6 cellular contexts compared by ENCODE assay signal in genomic region chr19:14091885-14092462, GRCh38. TPM values are rescaled to one million over a fixed set of nuclear protein-coding genes. Genes with fewer than 3 reads are reported as not detected.
DNase-seq lines count a peak whose midpoint lies in the region; ATAC-seq lines count a peak whose summit lies in the region.

No MANE protein-coding gene starts in this region.

- peaks cover 22% of the 10 kb centered on the region for H3K36me3 Mint-ChIP-seq in stimulated activated memory B cell treated with anti-CD40 and anti-IgM and Interleukin-4, amounts not matched to agents 10 μg/mL and 1 μg/mL and 100 μg/mL, for 72 hours

- H3K4me3 ChIP-seq in NT2/D1 (ENCODE audit: insufficient read length, low read depth): peak overlapping the region; percentile 54

- peak overlapping the region; percentile 99 for H3K4me3 Mint-ChIP-seq in stimulated activated memory B cell treated with anti-CD40 and anti-IgM and Interleukin-4, amounts not matched to agents 10 μg/mL and 1 μg/mL and 100 μg/mL, for 72 hours

- H3K9me3 Mint-ChIP-seq in stimulated activated memory B cell treated with anti-CD40 and anti-IgM and Interleukin-4, amounts not matched to agents 10 μg/mL and 1 μg/mL and 100 μg/mL, for 72 hours: peaks cover 3% of the 10 kb centered on the region

- peak overlapping the region; percentile 81 for H3K9ac ChIP-seq in NT2/D1 (ENCODE audit: insufficient read length, low read depth)

- H3K27ac Mint-ChIP-seq in stimulated activated memory B cell treated with anti-CD40 and anti-IgM and Interleukin-4, amounts not matched to agents 10 μg/mL and 1 μg/mL and 100 μg/mL, for 72 hours: peak overlapping the region; percentile 97

- no peaks in the 10 kb centered on the region for H3K27me3 Mint-ChIP-seq in stimulated activated memory B cell treated with anti-CD40 and anti-IgM and Interleukin-4, amounts not matched to agents 10 μg/mL and 1 μg/mL and 100 μg/mL, for 72 hours

- DNase-seq in NT2/D1 (ENCODE audit: low read depth, low spot score) (no peak), NCI-H510A treated with DMSO at 0.1 percent for 48 hours (lab: John Stamatoyannopoulos, UW) (no peak)

- ATAC-seq in GM19397 (IDR thresholded peaks at IDR 0.05; ENCODE audit: unreplicated experiment) (peak; percentile 1), esophagus mucosa (peak; percentile 1), HG03175 (IDR thresholded peaks at IDR 0.05; ENCODE audit: unreplicated experiment) (no peak)
- peak; percentile 7 for ATAC-seq in stimulated activated memory B cell treated with anti-CD40 and anti-IgM and Interleukin-4, amounts not matched to agents 10 μg/mL and 1 μg/mL and 100 μg/mL, for 72 hours

- H3K4me1 ChIP-seq in NT2/D1 (ENCODE audit: insufficient read depth, insufficient read length): peaks cover 6% of the 10 kb centered on the region

- no peaks in the 10 kb centered on the region for H3K27me3 ChIP-seq in NT2/D1 (ENCODE audit: insufficient read depth, insufficient read length)

- peaks cover 10% of the 10 kb centered on the region for H3K9me3 ChIP-seq in NT2/D1 (ENCODE audit: insufficient read depth, low read length)

- H3K4me1 Mint-ChIP-seq in stimulated activated memory B cell treated with anti-CD40 and anti-IgM and Interleukin-4, amounts not matched to agents 10 μg/mL and 1 μg/mL and 100 μg/mL, for 72 hours: peaks cover 18% of the 10 kb centered on the region

- peaks cover 30% of the 10 kb centered on the region for H3K36me3 ChIP-seq in NT2/D1 (ENCODE audit: insufficient read depth, insufficient read length, low read length)

RNA-seq across cellular contexts. Expression of gene SAMD1, which starts 1.4 kb away (rescaled TPM):
- 24.8 TPM for total RNA-seq in esophagus mucosa

RNA-seq across cellular contexts. Expression of gene C19orf67, which starts 6.4 kb away (rescaled TPM):
- 0.12 TPM for total RNA-seq in esophagus mucosa

RNA-seq across cellular contexts. Expression of gene MISP3, which starts 19.4 kb away (rescaled TPM):
- total RNA-seq in esophagus mucosa: 3.4 TPM

RNA-seq across cellular contexts. Expression of gene PRKACA, which starts 25.6 kb away (rescaled TPM):
- 45.2 TPM for total RNA-seq in esophagus mucosa

RNA-seq across cellular contexts. Expression of gene PALM3, which starts 30.1 kb away (rescaled TPM):
- total RNA-seq in esophagus mucosa: 0.08 TPM
